Comparison of ENCODE assay signal across 8 cellular contexts in the genomic region with DNA sequence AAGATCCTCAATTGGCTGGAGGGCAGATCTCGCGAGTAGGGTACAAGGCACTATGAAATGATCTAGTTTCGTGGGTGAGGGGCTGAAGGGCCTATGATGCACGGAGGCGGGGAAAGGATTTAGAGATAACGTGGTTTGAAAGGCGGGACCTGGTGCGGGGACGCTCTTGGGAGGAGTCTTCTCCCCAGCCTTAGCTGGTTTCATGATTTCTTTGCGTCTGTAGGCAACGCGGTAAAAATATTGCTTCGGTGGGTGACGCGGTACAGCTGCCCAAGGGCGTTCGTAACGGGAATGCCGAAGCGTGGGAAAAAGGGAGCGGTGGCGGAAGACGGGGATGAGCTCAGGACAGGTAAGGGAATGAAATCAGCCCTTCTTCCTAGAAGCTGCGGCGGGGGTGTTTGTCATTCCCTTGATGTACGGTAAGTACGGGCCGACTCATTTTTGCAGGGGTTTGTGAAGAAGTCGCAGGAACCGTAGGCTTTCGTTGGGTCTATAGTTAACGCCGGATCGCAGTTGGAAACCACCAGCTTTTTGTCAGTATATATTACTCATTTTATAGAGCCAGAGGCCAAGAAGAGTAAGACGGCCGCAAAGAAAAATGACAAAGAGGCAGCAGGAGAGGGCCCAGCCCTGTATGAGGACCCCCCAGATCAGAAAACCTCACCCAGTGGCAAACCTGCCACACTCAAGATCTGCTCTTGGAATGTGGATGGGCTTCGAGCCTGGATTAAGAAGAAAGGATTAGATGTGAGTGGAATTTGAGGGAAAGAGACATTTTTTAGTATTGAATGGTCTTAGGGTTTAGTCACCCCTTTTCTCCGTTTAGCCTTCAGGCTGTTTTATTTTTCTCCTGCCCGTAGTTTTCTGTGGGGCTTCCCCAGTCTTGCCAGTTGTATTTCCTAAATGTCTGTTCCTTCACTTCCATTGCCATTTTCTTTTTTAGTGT. TPM values are rescaled to one million over a fixed set of nuclear protein-coding genes. Genes with fewer than 3 reads are reported as not detected.
DNase-seq lines count a peak whose midpoint lies in the region; ATAC-seq, FAIRE-seq and TF ChIP-seq lines count a peak whose summit lies in the region.

No MANE protein-coding gene starts in this region.

- H3K27ac ChIP-seq in astrocyte (ENCODE audit: low read depth, low read length) (peak overlapping the region; percentile 96), subcutaneous abdominal adipose tissue (ENCODE audit: low read depth, low read length) (peak overlapping the region; percentile 94)

- H2AFZ ChIP-seq in astrocyte (ENCODE audit: low read depth, low read length): peak overlapping the region; percentile 73

- H3K4me1 Mint-ChIP-seq in astrocyte (ENCODE audit: low read depth, unreplicated experiment): peaks cover 18% of the 10 kb centered on the region

- H3K36me3 ChIP-seq in astrocyte (ENCODE audit: insufficient read depth, low read length) (peaks cover 28% of the 10 kb centered on the region), subcutaneous abdominal adipose tissue (ENCODE audit: control insufficient read depth in 5 of 5, insufficient read depth in 5 of 5, low read length in 5 of 5) (peaks cover 14 to 48% (median 43%) of the 10 kb centered on the region in 5 donors)

- peak overlapping the region; percentile 88 for H3K4me2 ChIP-seq in astrocyte (ENCODE audit: low read length)

- H3K4me1 ChIP-seq in astrocyte (ENCODE audit: insufficient read depth, low read length): peaks cover 14% of the 10 kb centered on the region
- peaks cover 12 to 59% (median 46%) of the 10 kb centered on the region in 5 donors for H3K4me1 ChIP-seq in subcutaneous abdominal adipose tissue (ENCODE audit: control insufficient read depth in 5 of 5, insufficient read depth in 5 of 5, low read length in 5 of 5)

- no peak overlapping the region for H3K27ac Mint-ChIP-seq in astrocyte (ENCODE audit: unreplicated experiment)

- peaks cover 65% of the 10 kb centered on the region for H3K79me2 ChIP-seq in astrocyte (ENCODE audit: insufficient read depth, low read length)

- peak overlapping the region; percentile 87 for H3K9ac ChIP-seq in astrocyte (ENCODE audit: low read length)
- peak overlapping the region; percentile 68 to 80 (median 73) for H3K9ac ChIP-seq in subcutaneous abdominal adipose tissue (ENCODE audit: low read length in 5 of 5)

- H3K4me3 ChIP-seq in AG09309 (ENCODE audit: control insufficient read depth, low read depth, low read length): peak overlapping the region; percentile 88
- H3K4me3 ChIP-seq in GM12865 (ENCODE audit: low read depth, low read length): peak overlapping the region; percentile 90
- peak overlapping the region; percentile 97 for H3K4me3 ChIP-seq in astrocyte (ENCODE audit: insufficient read depth, low read depth, low read length)
- peak overlapping the region; percentile 82 to 95 (median 90) for H3K4me3 ChIP-seq in subcutaneous abdominal adipose tissue (ENCODE audit: low read depth in 1 of 5, low read length in 5 of 5)

- no peaks in the 10 kb centered on the region for H3K27me3 Mint-ChIP-seq in astrocyte (ENCODE audit: low read depth, unreplicated experiment)

- H3K27me3 ChIP-seq in astrocyte (ENCODE audit: insufficient read depth, low read length) (no peaks in the 10 kb centered on the region), subcutaneous abdominal adipose tissue (ENCODE audit: control insufficient read depth in 5 of 5, insufficient read depth in 4 of 5, low read length in 5 of 5) (no peaks in the 10 kb centered on the region)

- no peak for FAIRE-seq in astrocyte (lab: Jason Lieb, UNC)

- ATAC-seq in HG02763 (IDR thresholded peaks at IDR 0.05; ENCODE audit: unreplicated experiment): peak; percentile 44

- DNase-seq in AG09309 (ENCODE audit: low read depth) (peak; percentile 66), GM12865 (ENCODE audit: low read depth) (peak; percentile 89), NCI-H2196 (lab: John Stamatoyannopoulos, UW; ENCODE audit: unreplicated experiment) (peak; percentile 90), astrocyte (ENCODE audit: low read depth) (peak; percentile 87), iris pigment epithelial cell (ENCODE audit: low read depth) (peak; percentile 95)
- DNase-seq in activated effector memory CD4-positive, alpha-beta T cell treated with anti-CD3 and anti-CD28 coated beads, Interleukin-2, amount 50 U/mL, for 16 hours: no peak

- TF ChIP-seq CTCF in AG09309 (IDR thresholded peaks at IDR 0.05; ENCODE audit: control insufficient read depth, insufficient read depth, low read depth, low read length, missing control alignments) (no peak), GM12865 (IDR thresholded peaks at IDR 0.05; ENCODE audit: insufficient read depth, low read depth, low read length, missing control alignments) (no peak), astrocyte (IDR thresholded peaks at IDR 0.05; ENCODE audit: insufficient read depth, low read depth, low read length) (no peak)

- H3K36me3 Mint-ChIP-seq in astrocyte (ENCODE audit: low read depth, unreplicated experiment): peaks cover 6% of the 10 kb centered on the region

- H3K9me3 ChIP-seq in astrocyte (ENCODE audit: insufficient read depth, low read depth, low read length): no peaks in the 10 kb centered on the region
- H3K9me3 ChIP-seq in subcutaneous abdominal adipose tissue (ENCODE audit: control insufficient read depth in 5 of 5, low read length in 5 of 5): no peaks in the 10 kb centered on the region

- peaks cover 29% of the 10 kb centered on the region for H4K20me1 ChIP-seq in astrocyte (ENCODE audit: insufficient read depth, low read length)

- H3K9me3 Mint-ChIP-seq in astrocyte (ENCODE audit: unreplicated experiment): peaks cover 1% of the 10 kb centered on the region

- no peak overlapping the region for H3K4me3 Mint-ChIP-seq in astrocyte (ENCODE audit: unreplicated experiment)

RNA-seq across cellular contexts. Expression of a gene that starts 0.6 kb away (rescaled TPM):
- 142 and 148 TPM in 2 replicates for total RNA-seq in astrocyte

RNA-seq across cellular contexts. Expression of a gene that starts 1.0 kb away (rescaled TPM):
- total RNA-seq in astrocyte: 18.3 and 23.0 TPM in 2 replicates

RNA-seq across cellular contexts. Expression of a gene that starts 5.6 kb away (rescaled TPM):
- total RNA-seq in astrocyte: 19.5 and 19.8 TPM in 2 replicates

RNA-seq across cellular contexts. Expression of a gene that starts 13.6 kb away (rescaled TPM):
- total RNA-seq in astrocyte: 45.5 and 56.8 TPM in 2 replicates

RNA-seq across cellular contexts. Expression of a gene that starts 19.7 kb away (rescaled TPM):
- 0.07 TPM in 1 of 2 replicates, not detected in the other for total RNA-seq in astrocyte
